In genomic region chr4:151000747-151001429, GRCh38 we compare ENCODE assay signal across 23 cellular contexts.
"Had no signal": no experiment of that assay in that cellular context is flagged by ENCODE, and none has a peak within 500 bp of the region (broad histone marks: within the 10 kb centered on the region; RNA-seq: fewer than 3 reads in every experiment).

No MANE protein-coding gene starts in this region.

- H3K4me1 ChIP-seq: colonic mucosa, pancreas, right lobe of liver, upper lobe of right lung had no signal

- FAIRE-seq: endometrium, kidney, pancreas, small intestine had no signal

- H3K27ac ChIP-seq: brain microvascular endothelial cell, colonic mucosa, pancreas, right lobe of liver, thoracic aorta, upper lobe of right lung, WERI-Rb-1 had no signal

- H3K9me3 Mint-ChIP-seq: activated CD4-positive, alpha-beta memory T cell treated with anti-CD3 and anti-CD28 coated beads for 36 hours; activated naive CD4-positive, alpha-beta T cell treated with anti-CD3 and anti-CD28 coated beads for 36 hours; activated T-cell treated with anti-CD3 and anti-CD28 coated beads, Interleukin-2, amount 50 U/mL, for 4 hours; central memory CD8-positive, alpha-beta T cell; stimulated activated effector memory CD8-positive, alpha-beta T cell treated with anti-CD3 and anti-CD28 coated beads, Interleukin-12 subunit alpha, Interleukin-12 subunit beta, amount 100 ng/mL, for 72 hours had no signal

- DNase-seq: activated CD4-positive, alpha-beta memory T cell treated with anti-CD3 and anti-CD28 coated beads for 36 hours; activated naive CD4-positive, alpha-beta T cell treated with anti-CD3 and anti-CD28 coated beads for 36 hours; activated T-cell treated with anti-CD3 and anti-CD28 coated beads, Interleukin-2, amount 50 U/mL, for 4 hours; aorta; brain microvascular endothelial cell; colonic mucosa; erythroblast; foreskin melanocyte; kidney; midbrain; pancreas; right lobe of liver; small intestine; stimulated activated CD4-positive, alpha-beta T cell treated with anti-CD3 and anti-CD28 coated beads, Interleukin-4, amount 100 ng/mL, for 24 hours; SW 1271; T-helper 2 cell; upper lobe of right lung; WERI-Rb-1 had no signal

- H3K36me3 ChIP-seq: brain microvascular endothelial cell, colonic mucosa, pancreas, right lobe of liver, thoracic aorta, upper lobe of right lung had no signal

- H3K27ac Mint-ChIP-seq: activated CD4-positive, alpha-beta memory T cell treated with anti-CD3 and anti-CD28 coated beads for 36 hours; activated naive CD4-positive, alpha-beta T cell treated with anti-CD3 and anti-CD28 coated beads for 36 hours had no signal

- ATAC-seq: activated T-cell treated with anti-CD3 and anti-CD28 coated beads, Interleukin-2, amount 50 U/mL, for 4 hours; left lobe of liver; pancreas; stimulated activated effector memory CD8-positive, alpha-beta T cell treated with anti-CD3 and anti-CD28 coated beads, Interleukin-12 subunit alpha, Interleukin-12 subunit beta, amount 100 ng/mL, for 72 hours; upper lobe of right lung had no signal

- H3K4me3 Mint-ChIP-seq: activated CD4-positive, alpha-beta memory T cell treated with anti-CD3 and anti-CD28 coated beads for 36 hours; activated naive CD4-positive, alpha-beta T cell treated with anti-CD3 and anti-CD28 coated beads for 36 hours; activated T-cell treated with anti-CD3 and anti-CD28 coated beads, Interleukin-2, amount 50 U/mL, for 4 hours; central memory CD8-positive, alpha-beta T cell; stimulated activated effector memory CD8-positive, alpha-beta T cell treated with anti-CD3 and anti-CD28 coated beads, Interleukin-12 subunit alpha, Interleukin-12 subunit beta, amount 100 ng/mL, for 72 hours had no signal

- H3K4me3 ChIP-seq: colonic mucosa, pancreas, right lobe of liver, thoracic aorta, upper lobe of right lung had no signal

- H3K27me3 Mint-ChIP-seq: activated CD4-positive, alpha-beta memory T cell treated with anti-CD3 and anti-CD28 coated beads for 36 hours; central memory CD8-positive, alpha-beta T cell had no signal

- H3K9me3 ChIP-seq: colonic mucosa, pancreas, right lobe of liver, thoracic aorta, upper lobe of right lung had no signal

- H3K27me3 ChIP-seq: brain microvascular endothelial cell, colonic mucosa, pancreas, right lobe of liver, upper lobe of right lung had no signal
